ENCODE assay signal across 1 cellular context in genomic region chr1:12143631-12144155, GRCh38.
TF ChIP-seq lines count a peak whose summit lies in the region.

No MANE protein-coding gene starts in this region.

TF ChIP-seq in K562, 482 proteins besides CTCF, POLR2A, EP300 and RAD21 (continued from another document and continues in another):
- peak; percentile 93 for TF ChIP-seq MGA (IDR thresholded peaks at IDR 0.05)
- TF ChIP-seq CBFA2T3 (IDR thresholded peaks at IDR 0.05) = no peak
- no peak for TF ChIP-seq ZNF212 (CRISPR knock-in tag; IDR thresholded peaks at IDR 0.05)
- no peak for TF ChIP-seq XRCC5 (IDR thresholded peaks at IDR 0.05; ENCODE audit: low read depth, low read length)
- TF ChIP-seq GABPB1 (CRISPR knock-in tag; IDR thresholded peaks at IDR 0.05) = peak; percentile 80; the same call in 1 of the 2 replicates
- no peak for TF ChIP-seq ZNF445 (CRISPR knock-in tag; IDR thresholded peaks at IDR 0.05; ENCODE audit: low read depth)
- no peak for TF ChIP-seq HMGXB4 (CRISPR knock-in tag; IDR thresholded peaks at IDR 0.05)
- TF ChIP-seq CHD2 (IDR thresholded peaks at IDR 0.05; ENCODE audit: low read depth, low read length) = no peak
- TF ChIP-seq NFXL1 (CRISPR knock-in tag; IDR thresholded peaks at IDR 0.05) = peak; percentile 26; the same call in 1 of the 2 replicates
- peak; percentile 51; the same call in 1 of the 2 replicates for TF ChIP-seq HBP1 (CRISPR knock-in tag; IDR thresholded peaks at IDR 0.05)
- TF ChIP-seq TFAP4 (CRISPR knock-in tag; IDR thresholded peaks at IDR 0.05; ENCODE audit: borderline replicate concordance) = peak; percentile 96
- TF ChIP-seq USF2 (CRISPR knock-in tag; IDR thresholded peaks at IDR 0.05) = peak; percentile 50
- TF ChIP-seq CREB1 (IDR thresholded peaks at IDR 0.05) = no peak
- no peak for TF ChIP-seq CREB1 (CRISPR knock-in tag; IDR thresholded peaks at IDR 0.05)
- peak in 1 of 2 experiments; percentile 50; a peak in 1 of 4 replicates for TF ChIP-seq HDAC1 (IDR thresholded peaks at IDR 0.05)
- TF ChIP-seq TOE1 (IDR thresholded peaks at IDR 0.05; ENCODE audit: borderline replicate concordance) = peak; percentile 53; the same call in 1 of the 2 replicates
- peak; percentile 64; the same call in 1 of the 2 replicates for TF ChIP-seq TOE1 (CRISPR knock-in tag; IDR thresholded peaks at IDR 0.05; ENCODE audit: borderline replicate concordance, low read depth)
- TF ChIP-seq NFIC (IDR thresholded peaks at IDR 0.05) = peak; percentile 43; the same call in 1 of the 2 replicates
- no peak for TF ChIP-seq STAG1 (CRISPR knock-in tag; IDR thresholded peaks at IDR 0.05; ENCODE audit: borderline replicate concordance)
- TF ChIP-seq FUS (optimal IDR thresholded peaks at IDR 0.05; ENCODE audit: low read depth, low read length) = no peak
- no peak for TF ChIP-seq FIP1L1 (IDR thresholded peaks at IDR 0.05; ENCODE audit: low read depth, low read length, poor library complexity, severe bottlenecking)
- no peak for TF ChIP-seq ZHX1 (conservative IDR thresholded peaks at IDR 0.05; ENCODE audit: low read length)
- TF ChIP-seq JUN (IDR thresholded peaks at IDR 0.05; ENCODE audit: borderline replicate concordance, low read depth, low read length) = peak; percentile 45; the same call in 1 of the 2 replicates
- TF ChIP-seq JUN (CRISPR knock-in tag; IDR thresholded peaks at IDR 0.05; ENCODE audit: borderline replicate concordance) = no peak
- TF ChIP-seq NFE2 (IDR thresholded peaks at IDR 0.05; ENCODE audit: low read depth) = no peak
- no peak for TF ChIP-seq HNRNPLL (IDR thresholded peaks at IDR 0.05; ENCODE audit: low read depth, low read length, poor library complexity, severe bottlenecking)
- no peak for TF ChIP-seq ZBTB43 (CRISPR knock-in tag; IDR thresholded peaks at IDR 0.05)
- TF ChIP-seq FOXP4 (CRISPR knock-in tag; IDR thresholded peaks at IDR 0.05; ENCODE audit: borderline replicate concordance) = 0 out of 2 replicates have a peak, but pooled peaks have one; percentile 32
- TF ChIP-seq TCF7L2 (IDR thresholded peaks at IDR 0.05; ENCODE audit: low read depth, low read length) = no peak
